Comparison of ENCODE assay signal across 28 cellular contexts in the genomic region with DNA sequence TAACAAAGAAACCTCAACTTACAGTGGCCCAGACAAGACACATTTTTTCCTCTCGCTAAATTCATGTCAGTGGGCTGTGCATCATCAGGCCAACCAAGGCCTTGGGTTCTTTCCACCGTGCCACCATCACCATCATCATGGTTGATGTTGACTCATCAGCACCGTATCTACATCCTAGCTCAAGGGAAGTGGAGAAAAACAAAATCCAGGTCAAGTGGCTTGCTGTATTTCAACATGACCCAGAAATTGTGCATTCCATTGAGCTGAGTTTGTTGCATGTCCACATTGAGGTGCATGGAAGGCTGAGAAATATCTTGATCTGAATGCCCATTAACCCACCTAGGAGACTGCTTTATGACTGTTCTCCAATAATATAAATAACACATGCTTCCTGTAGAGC.
"Had no signal": no experiment of that assay in that cellular context is flagged by ENCODE, and none has a peak within 500 bp of the region (broad histone marks: within the 10 kb centered on the region; RNA-seq: fewer than 3 reads in every experiment).

No MANE protein-coding gene starts in this region.

- H3K36me3 Mint-ChIP-seq: activated naive CD8-positive, alpha-beta T cell treated with anti-CD3 and anti-CD28 coated beads for 36 hours; neural progenitor cell; type B pancreatic cell had no signal

- DNase-seq: activated B cell treated with CpG ODN at 0.5 μM for 24 hours; activated CD4-positive, alpha-beta T cell treated with anti-CD3 and anti-CD28 coated beads for 36 hours; activated CD4-positive, alpha-beta T cell treated with anti-CD3 and anti-CD28 coated beads, Interleukin-2, amount 50 U/mL, for 4 hours; activated CD8-positive, alpha-beta memory T cell treated with anti-CD3 and anti-CD28 coated beads for 24 hours; activated CD8-positive, alpha-beta memory T cell treated with anti-CD3 and anti-CD28 coated beads, Interleukin-2, amount 50 U/mL, for 4 hours; activated naive CD4-positive, alpha-beta T cell; activated naive CD8-positive, alpha-beta T cell treated with anti-CD3 and anti-CD28 coated beads for 36 hours; activated T-cell treated with anti-CD3 and anti-CD28 coated beads, Interleukin-2, amount 50 U/mL, for 24 hours; effector CD4-positive, alpha-beta T cell; erythroblast; foreskin fibroblast; kidney; lower lobe of right lung; naive thymus-derived CD4-positive, alpha-beta T cell; retina; sigmoid colon; stimulated activated CD4-positive, alpha-beta T cell treated with anti-CD3 and anti-CD28 coated beads, Interleukin-4, amount 100 ng/mL, for 1 hour; stimulated activated naive CD4-positive, alpha-beta T cell; T-helper 1 cell had no signal

- H3K27me3 ChIP-seq: neural progenitor cell, sigmoid colon had no signal

- H3K9me3 ChIP-seq: lower lobe of right lung, sigmoid colon, thoracic aorta had no signal

- H3K36me3 ChIP-seq: lower lobe of right lung, neural progenitor cell, sigmoid colon, thoracic aorta had no signal

- H3K4me1 ChIP-seq: lower lobe of right lung, neural progenitor cell, sigmoid colon had no signal

- H3K4me1 Mint-ChIP-seq: activated B cell treated with CpG ODN at 0.5 μM for 24 hours; activated CD4-positive, alpha-beta T cell treated with anti-CD3 and anti-CD28 coated beads for 36 hours; activated naive CD8-positive, alpha-beta T cell treated with anti-CD3 and anti-CD28 coated beads for 36 hours had no signal

- H3K27ac Mint-ChIP-seq: activated B cell treated with CpG ODN at 0.5 μM for 24 hours; activated CD4-positive, alpha-beta T cell treated with anti-CD3 and anti-CD28 coated beads for 36 hours; activated naive CD8-positive, alpha-beta T cell treated with anti-CD3 and anti-CD28 coated beads for 36 hours; activated T-cell treated with anti-CD3 and anti-CD28 coated beads, Interleukin-2, amount 50 U/mL, for 24 hours; activated T-helper 2 cell treated with anti-CD3 and anti-CD28 coated beads, Interferon-gamma antibody, Interleukin-2, Interleukin-4, amounts not matched to agents 10 μg/mL and 5 μg/mL and 100 μg/mL, durations not matched to agents 14 hours and 24 hours and 36 hours; dendritic cell treated with granulocyte-macrophage colony-stimulating factor and Interleukin-4, amounts not matched to agents 40 ng/mL and 50 ng/mL, for 4 days; naive thymus-derived CD4-positive, alpha-beta T cell; neural progenitor cell; progenitor cell of endocrine pancreas; type B pancreatic cell had no signal

- H3K27me3 Mint-ChIP-seq: activated B cell treated with CpG ODN at 0.5 μM for 24 hours; activated CD4-positive, alpha-beta T cell treated with anti-CD3 and anti-CD28 coated beads for 36 hours; activated T-cell treated with anti-CD3 and anti-CD28 coated beads, Interleukin-2, amount 50 U/mL, for 24 hours; dendritic cell treated with granulocyte-macrophage colony-stimulating factor and Interleukin-4, amounts not matched to agents 40 ng/mL and 50 ng/mL, for 4 days; progenitor cell of endocrine pancreas; type B pancreatic cell had no signal

- H3K4me3 ChIP-seq: lower lobe of right lung, neural progenitor cell, sigmoid colon, smooth muscle cell, thoracic aorta had no signal

- H3K9ac ChIP-seq: neural progenitor cell had no signal

- H3K9me3 Mint-ChIP-seq: neural progenitor cell, type B pancreatic cell had no signal

- FAIRE-seq: endometrium, kidney had no signal

- H3K27ac ChIP-seq: lower lobe of right lung, neural progenitor cell, sigmoid colon, thoracic aorta had no signal

- H2AFZ ChIP-seq: neural progenitor cell had no signal

- H3K4me3 Mint-ChIP-seq: activated B cell treated with CpG ODN at 0.5 μM for 24 hours; activated CD4-positive, alpha-beta T cell treated with anti-CD3 and anti-CD28 coated beads for 36 hours; activated naive CD8-positive, alpha-beta T cell treated with anti-CD3 and anti-CD28 coated beads for 36 hours; activated T-cell treated with anti-CD3 and anti-CD28 coated beads, Interleukin-2, amount 50 U/mL, for 24 hours; dendritic cell treated with granulocyte-macrophage colony-stimulating factor and Interleukin-4, amounts not matched to agents 40 ng/mL and 50 ng/mL, for 4 days; naive thymus-derived CD4-positive, alpha-beta T cell; neural progenitor cell; type B pancreatic cell had no signal

- H3K4me2 ChIP-seq: neural progenitor cell, smooth muscle cell had no signal

- ATAC-seq: activated CD4-positive, alpha-beta T cell treated with anti-CD3 and anti-CD28 coated beads for 36 hours; left lobe of liver; lower lobe of right lung; naive thymus-derived CD4-positive, alpha-beta T cell had no signal
